ENCODE assay signal across 12 cellular contexts in genomic region chr9:76373173-76373771, GRCh38. TPM values are rescaled to one million over a fixed set of nuclear protein-coding genes. Genes with fewer than 3 reads are reported as not detected.
DNase-seq lines count a peak whose midpoint lies in the region; FAIRE-seq and TF ChIP-seq lines count a peak whose summit lies in the region.
"Had no signal": no experiment of that assay in that cellular context is flagged by ENCODE, and none has a peak within 500 bp of the region (broad histone marks: within the 10 kb centered on the region; RNA-seq: fewer than 3 reads in every experiment).

No MANE protein-coding gene starts in this region.

- H3K36me3 Mint-ChIP-seq in mesothelial cell of epicardium, result no peaks in the 10 kb centered on the region

- peaks cover 48% of the 10 kb centered on the region for H3K4me1 Mint-ChIP-seq in mesothelial cell of epicardium

- H3K4me3 Mint-ChIP-seq in mesothelial cell of epicardium, result no peak overlapping the region
- H3K4me3 Mint-ChIP-seq: endodermal cell had no signal

- no peaks in the 10 kb centered on the region for H3K27me3 Mint-ChIP-seq in mesothelial cell of epicardium (ENCODE audit: low read depth)

- no peaks in the 10 kb centered on the region for H3K9me3 Mint-ChIP-seq in mesothelial cell of epicardium
- H3K9me3 Mint-ChIP-seq: endodermal cell had no signal

- no peak overlapping the region for H3K4me3 ChIP-seq in epithelial cell of proximal tubule (ENCODE audit: low read depth, low read length)
- no peak overlapping the region for H3K4me3 ChIP-seq in effector memory CD4-positive, alpha-beta T cell (ENCODE audit: insufficient read depth, low read depth, low read length, poor library complexity, severe bottlenecking)
- H3K4me3 ChIP-seq: BLaER1 treated with 17β-estradiol and CSF1 and Interleukin-3, amounts not matched to agents 10 nM and 100 nM had no signal

- H3K27me3 ChIP-seq in effector memory CD4-positive, alpha-beta T cell (replicated peaks; ENCODE audit: control insufficient read depth, insufficient read depth, low read length, poor library complexity, severe bottlenecking), result no peaks in the 10 kb centered on the region
- H3K27me3 ChIP-seq: BLaER1 treated with 17β-estradiol and CSF1 and Interleukin-3, amounts not matched to agents 10 nM and 100 nM; neutrophil had no signal

- no peak overlapping the region for H3K27ac ChIP-seq in effector memory CD4-positive, alpha-beta T cell (ENCODE audit: insufficient read depth, low read length, poor library complexity, severe bottlenecking)
- H3K27ac ChIP-seq: BLaER1 treated with 17β-estradiol and CSF1 and Interleukin-3, amounts not matched to agents 10 nM and 100 nM; neutrophil had no signal

- no peak for TF ChIP-seq POLR2A in GM12891 (IDR thresholded peaks at IDR 0.05; ENCODE audit: low read depth, low read length)

- H3K9me3 ChIP-seq in effector memory CD4-positive, alpha-beta T cell (ENCODE audit: control insufficient read depth, low read length), result no peaks in the 10 kb centered on the region
- H3K9me3 ChIP-seq: BLaER1 treated with 17β-estradiol and CSF1 and Interleukin-3, amounts not matched to agents 10 nM and 100 nM; neutrophil had no signal

- no peak for TF ChIP-seq CTCF in epithelial cell of proximal tubule (conservative IDR thresholded peaks at IDR 0.05; ENCODE audit: low read depth, low read length)
- TF ChIP-seq CTCF in mesothelial cell of epicardium (IDR thresholded peaks at IDR 0.05; ENCODE audit: unreplicated experiment), result no peak

- H3K36me3 ChIP-seq in effector memory CD4-positive, alpha-beta T cell (ENCODE audit: control insufficient read depth, insufficient read depth, low read length), result no peaks in the 10 kb centered on the region
- H3K36me3 ChIP-seq: BLaER1 treated with 17β-estradiol and CSF1 and Interleukin-3, amounts not matched to agents 10 nM and 100 nM; neutrophil had no signal

- DNase-seq in AG20443 (ENCODE audit: low spot score) (peak; percentile 55), LHCN-M2 (ENCODE audit: low read depth) (peak; percentile 3), epithelial cell of proximal tubule (ENCODE audit: low read depth) (peak; percentile 59), mesothelial cell of epicardium (ENCODE audit: low spot score in 2 of 2, unreplicated experiment in 2 of 2) (no peak), T1000 (lab: John Stamatoyannopoulos, UW) (no peak), GM12891 (ENCODE audit: insufficient read length, low spot score) (no peak), putamen (ENCODE audit: low spot score) (no peak)
- DNase-seq in effector memory CD4-positive, alpha-beta T cell, result no peak
- DNase-seq: activated CD8-positive, alpha-beta memory T cell treated with anti-CD3 and anti-CD28 coated beads, Interleukin-2, amount 50 U/mL, for 4 hours; endodermal cell had no signal

- no peaks in the 10 kb centered on the region for H3K4me1 ChIP-seq in effector memory CD4-positive, alpha-beta T cell (ENCODE audit: control insufficient read depth, insufficient read depth, low read length, poor library complexity, severe bottlenecking)

- peak overlapping the region; percentile 5 for H3K27ac Mint-ChIP-seq in mesothelial cell of epicardium
- H3K27ac Mint-ChIP-seq: endodermal cell had no signal

- no peak for FAIRE-seq in GM12891 (lab: Jason Lieb, UNC)

TF ChIP-seq in GM12891, 5 proteins besides CTCF, POLR2A, EP300 and RAD21:
- TF ChIP-seq POLR2AphosphoS5 (IDR thresholded peaks at IDR 0.05; ENCODE audit: low read depth, low read length) (no peak), SPI1 (IDR thresholded peaks at IDR 0.05; ENCODE audit: low read depth, low read length) (no peak), POU2F2 (IDR thresholded peaks at IDR 0.05; ENCODE audit: low read depth, low read length) (no peak), PAX5 (IDR thresholded peaks at IDR 0.05; ENCODE audit: insufficient read depth, low read length, severe bottlenecking) (no peak), TAF1 (IDR thresholded peaks at IDR 0.05; ENCODE audit: low read depth, low read length) (no peak)

RNA-seq across cellular contexts. Expression of gene RFK, which starts 21.0 kb away (rescaled TPM):
- total RNA-seq in LHCN-M2 (2014; rRNA removed), result 33.8 and 36.9 TPM in 2 replicates
- polyA plus RNA-seq in LHCN-M2 (2012), result 9.0 TPM
- 33.6 and 43.2 TPM in 2 replicates for total RNA-seq in epithelial cell of proximal tubule
- total RNA-seq in mesothelial cell of epicardium, result 8.5 to 10.2 TPM (median 9.7 TPM) in 3 replicates
- 4.2 TPM for polyA plus RNA-seq in GM12891 (2012; ENCODE audit: low read depth, missing spikeins)

Comparison
In these comparisons a context has a peak if more than half of its experiments do, and no peak if none do; other contexts are left out.
1. DNase-seq: peak in AG20443 (single experiment), LHCN-M2 (single experiment) and epithelial cell of proximal tubule (single experiment); none in mesothelial cell of epicardium (0 of 2), effector memory CD4-positive, alpha-beta T cell (0 of 3), T1000 (single experiment), GM12891 (single experiment) and putamen (single experiment).